10 cellular contexts compared by ENCODE assay signal in genomic region chr1:153168686-153169085, GRCh38. TPM values are rescaled to one million over a fixed set of nuclear protein-coding genes. Genes with fewer than 3 reads are reported as not detected.
"Had no signal": no experiment of that assay in that cellular context is flagged by ENCODE, and none has a peak within 500 bp of the region (broad histone marks: within the 10 kb centered on the region; RNA-seq: fewer than 3 reads in every experiment).

No MANE protein-coding gene starts in this region.

- H3K4me2 ChIP-seq: GM23338 had no signal

- H3K27ac ChIP-seq: HL-60 had no signal

- H2AFZ ChIP-seq: GM23338 had no signal

- H3K4me3 ChIP-seq: GM23338, K562 had no signal

- FAIRE-seq: H1, H54, HTR-8/SVneo, K562 had no signal

- DNase-seq: H9, HCEC 1CT, IMR-90 had no signal

- ATAC-seq: GM23338, K562 had no signal

RNA-seq across cellular contexts. Expression of gene SPRR2G, which starts 18.0 kb away (rescaled TPM):
- total RNA-seq: GM23338, H1, H9, HT-29, IMR-90, K562 had no signal
- polyA plus RNA-seq: GM23338, H1, IMR-90, K562 had no signal

RNA-seq across cellular contexts. Expression of gene LELP1, which starts 34.5 kb away (rescaled TPM):
- total RNA-seq: GM23338, H1, H9, HT-29, IMR-90, K562 had no signal
- polyA plus RNA-seq: GM23338, H1, IMR-90, K562 had no signal

RNA-seq across cellular contexts. Expression of gene PRR9, which starts 48.7 kb away (rescaled TPM):
- total RNA-seq: GM23338, H1, H9, HT-29, IMR-90 had no signal
- polyA plus RNA-seq: GM23338, H1, IMR-90 had no signal

RNA-seq across cellular contexts. Expression of gene SPRR2F, which starts 55.4 kb away (rescaled TPM):
- total RNA-seq: GM23338, H9, HT-29, IMR-90 had no signal
- polyA plus RNA-seq: IMR-90 had no signal
